ENCODE assay signal across 19 cellular contexts in genomic region chr19:3068071-3068470, GRCh38. TPM values are rescaled to one million over a fixed set of nuclear protein-coding genes. Genes with fewer than 3 reads are reported as not detected.
DNase-seq lines count a peak whose midpoint lies in the region; ATAC-seq lines count a peak whose summit lies in the region.
"Had no signal": no experiment of that assay in that cellular context is flagged by ENCODE, and none has a peak within 500 bp of the region (broad histone marks: within the 10 kb centered on the region; RNA-seq: fewer than 3 reads in every experiment).

No MANE protein-coding gene starts in this region.

- no peaks in the 10 kb centered on the region for H3K9me3 Mint-ChIP-seq in activated CD8-positive, alpha-beta memory T cell treated with anti-CD3 and anti-CD28 coated beads, Interleukin-2, amount 10 ng/mL, durations not matched to agents 7 days and 5 days (ENCODE audit: low read depth)
- H3K9me3 Mint-ChIP-seq: naive thymus-derived CD8-positive, alpha-beta T cell had no signal

- H3K4me3 ChIP-seq in skeletal muscle tissue (ENCODE audit: low read length in 3 of 3): no peak overlapping the region
- H3K4me3 ChIP-seq: BLaER1 treated with 17β-estradiol and CSF1 and Interleukin-3, amounts not matched to agents 10 nM and 100 nM; thoracic aorta had no signal

- no peak overlapping the region for H3K4me3 Mint-ChIP-seq in activated CD8-positive, alpha-beta memory T cell treated with anti-CD3 and anti-CD28 coated beads, Interleukin-2, amount 10 ng/mL, durations not matched to agents 7 days and 5 days
- H3K4me3 Mint-ChIP-seq: naive thymus-derived CD8-positive, alpha-beta T cell had no signal

- no peaks in the 10 kb centered on the region for H3K27me3 Mint-ChIP-seq in activated CD8-positive, alpha-beta memory T cell treated with anti-CD3 and anti-CD28 coated beads, Interleukin-2, amount 10 ng/mL, durations not matched to agents 7 days and 5 days
- H3K27me3 Mint-ChIP-seq: naive thymus-derived CD8-positive, alpha-beta T cell had no signal

- H3K27me3 ChIP-seq in skeletal muscle tissue (ENCODE audit: control insufficient read depth in 3 of 3, insufficient read depth in 3 of 3, low read length in 3 of 3): no peaks in the 10 kb centered on the region
- H3K27me3 ChIP-seq: BLaER1 treated with 17β-estradiol and CSF1 and Interleukin-3, amounts not matched to agents 10 nM and 100 nM had no signal

- peaks cover 6 to 13% (median 9%) of the 10 kb centered on the region in 3 donors for H3K4me1 ChIP-seq in skeletal muscle tissue (ENCODE audit: control insufficient read depth in 3 of 3, insufficient read depth in 3 of 3, low read length in 3 of 3)

- H3K4me1 Mint-ChIP-seq in activated CD8-positive, alpha-beta memory T cell treated with anti-CD3 and anti-CD28 coated beads, Interleukin-2, amount 10 ng/mL, durations not matched to agents 7 days and 5 days: peaks cover 12% of the 10 kb centered on the region

- H3K27ac Mint-ChIP-seq in activated CD8-positive, alpha-beta memory T cell treated with anti-CD3 and anti-CD28 coated beads, Interleukin-2, amount 10 ng/mL, durations not matched to agents 7 days and 5 days: no peak overlapping the region

- no peaks in the 10 kb centered on the region for H3K36me3 ChIP-seq in skeletal muscle tissue (ENCODE audit: control insufficient read depth in 3 of 3, insufficient read depth in 3 of 3, low read length in 3 of 3)
- H3K36me3 ChIP-seq: BLaER1 treated with 17β-estradiol and CSF1 and Interleukin-3, amounts not matched to agents 10 nM and 100 nM; thoracic aorta had no signal

- DNase-seq in DMS53 (lab: John Stamatoyannopoulos, UW): peak; percentile 62
- DNase-seq in DMS53 treated with DMSO at 0.1 percent for 48 hours (lab: John Stamatoyannopoulos, UW; ENCODE audit: unreplicated experiment): no peak
- DNase-seq in NCI-H774 (lab: John Stamatoyannopoulos, UW): peak; percentile 81
- no peak for DNase-seq in activated CD8-positive, alpha-beta memory T cell treated with anti-CD3 and anti-CD28 coated beads, Interleukin-2, amount 10 ng/mL, durations not matched to agents 7 days and 5 days
- no peak for DNase-seq in activated naive CD4-positive, alpha-beta T cell treated with Interleukin-2 at 50 U/mL for 16 hours
- no peak for DNase-seq in A172 (ENCODE audit: low spot score)
- DNase-seq: activated CD4-positive, alpha-beta T cell treated with anti-CD3 and anti-CD28 coated beads for 1 hour; effector CD8-positive, alpha-beta T cell; glutamatergic neuron; mesenchymal stem cell; naive thymus-derived CD8-positive, alpha-beta T cell; OCI-M1; stimulated activated CD4-positive, alpha-beta T cell treated with anti-CD3 and anti-CD28 coated beads, Interleukin-12 subunit alpha, Interleukin-12 subunit beta, amount 100 ng/mL, for 4 hours; T1000 had no signal

- H3K9ac ChIP-seq in skeletal muscle tissue (ENCODE audit: low read depth in 1 of 3, low read length in 3 of 3): no peak overlapping the region

- CTCF ChIA-PET in activated CD8-positive, alpha-beta memory T cell treated with anti-CD3 and anti-CD28 coated beads, Interleukin-2, amount 10 ng/mL, durations not matched to agents 7 days and 5 days (lab: Charles Lee): interaction anchor here (0.5 to 1.0 kb wide), 3 partner anchors 36 to 196 kb away, joined by 3 read pairs; no protein-coding TSS in a partner anchor

- H3K9me3 ChIP-seq in skeletal muscle tissue (ENCODE audit: control insufficient read depth in 3 of 3, low read length in 3 of 3): no peaks in the 10 kb centered on the region
- H3K9me3 ChIP-seq: BLaER1 treated with 17β-estradiol and CSF1 and Interleukin-3, amounts not matched to agents 10 nM and 100 nM; thoracic aorta had no signal

- H3K36me3 Mint-ChIP-seq in activated CD8-positive, alpha-beta memory T cell treated with anti-CD3 and anti-CD28 coated beads, Interleukin-2, amount 10 ng/mL, durations not matched to agents 7 days and 5 days: no peaks in the 10 kb centered on the region
- H3K36me3 Mint-ChIP-seq: naive thymus-derived CD8-positive, alpha-beta T cell had no signal

- peak; percentile 5 for ATAC-seq in esophagus mucosa
- ATAC-seq in activated CD8-positive, alpha-beta memory T cell treated with anti-CD3 and anti-CD28 coated beads, Interleukin-2, amount 10 ng/mL, durations not matched to agents 7 days and 5 days: no peak
- ATAC-seq: naive thymus-derived CD8-positive, alpha-beta T cell had no signal

- peak overlapping the region; percentile 36 for H3K27ac ChIP-seq in skeletal muscle tissue (ENCODE audit: low read depth, low read length)
- H3K27ac ChIP-seq: 22Rv1; BLaER1 treated with 17β-estradiol and CSF1 and Interleukin-3, amounts not matched to agents 10 nM and 100 nM; thoracic aorta had no signal

RNA-seq across cellular contexts. Expression of gene TLE5, which starts 5.8 kb away (rescaled TPM):
- total RNA-seq in esophagus mucosa: 238 TPM
- total RNA-seq in skeletal muscle tissue: 98.1 TPM
- 100 to 1,000 TPM; 508 to 583 TPM for total RNA-seq in activated CD8-positive, alpha-beta memory T cell treated with anti-CD3 and anti-CD28 coated beads, Interleukin-2, amount 10 ng/mL, durations not matched to agents 7 days and 5 days
- 521 and 529 TPM in 2 replicates for total RNA-seq in A172 (2014; rRNA removed; shearing (Covaris generic))

RNA-seq across cellular contexts. Expression of gene GNA11, which starts 26.1 kb away (rescaled TPM):
- total RNA-seq in esophagus mucosa (24.2 TPM), skeletal muscle tissue (37.1 TPM)
- total RNA-seq in activated CD8-positive, alpha-beta memory T cell treated with anti-CD3 and anti-CD28 coated beads, Interleukin-2, amount 10 ng/mL, durations not matched to agents 7 days and 5 days: 1 to 10 TPM in 1 of 2 experiments, under 1 TPM in 1; 0.50 to 1.2 TPM
- 97.7 and 98.4 TPM in 2 replicates for total RNA-seq in A172 (2014; rRNA removed; shearing (Covaris generic))

RNA-seq across cellular contexts. Expression of gene TLE2, which starts 39.0 kb away (rescaled TPM):
- total RNA-seq in esophagus mucosa (6.3 TPM), skeletal muscle tissue (9.4 TPM)
- 1 to 10 TPM in 1 of 2 experiments, under 1 TPM in 1; 0.47 to 1.0 TPM for total RNA-seq in activated CD8-positive, alpha-beta memory T cell treated with anti-CD3 and anti-CD28 coated beads, Interleukin-2, amount 10 ng/mL, durations not matched to agents 7 days and 5 days
- total RNA-seq in A172 (2014; rRNA removed; shearing (Covaris generic)): 2.3 and 2.4 TPM in 2 replicates

Comparison
In these comparisons a context has a peak if more than half of its experiments do, and no peak if none do; other contexts are left out.
1. DNase-seq: peak in DMS53 (single experiment) and NCI-H774 (single experiment); none in DMS53 treated with DMSO at 0.1 percent for 48 hours (single experiment), activated CD8-positive, alpha-beta memory T cell treated with anti-CD3 and anti-CD28 coated beads, Interleukin-2, amount 10 ng/mL, durations not matched to agents 7 days and 5 days (single experiment), activated naive CD4-positive, alpha-beta T cell treated with Interleukin-2 at 50 U/mL for 16 hours (single experiment) and A172 (single experiment).
2. RNA of gene GNA11, which starts 26.1 kb away (total RNA-seq): 97.7 to 98.4 TPM in A172, 37.1 TPM in skeletal muscle tissue (single experiment) and 24.2 TPM in esophagus mucosa (single experiment); 0.50 to 1.2 TPM in activated CD8-positive, alpha-beta memory T cell treated with anti-CD3 and anti-CD28 coated beads, Interleukin-2, amount 10 ng/mL, durations not matched to agents 7 days and 5 days; every median in the first group is over 10 times any median in the second.